Comparison of ENCODE assay signal across 21 cellular contexts in genomic region chr9:16010221-16010620, GRCh38.
"Had no signal": no experiment of that assay in that cellular context is flagged by ENCODE, and none has a peak within 500 bp of the region (broad histone marks: within the 10 kb centered on the region; RNA-seq: fewer than 3 reads in every experiment).

No MANE protein-coding gene starts in this region.

- H3K9me3 ChIP-seq: adrenal gland had no signal

- H3K4me3 ChIP-seq: adrenal gland, body of pancreas, PC-9 had no signal

- H3K4me1 ChIP-seq: adrenal gland, body of pancreas had no signal

- DNase-seq: activated CD4-positive, alpha-beta T cell treated with anti-CD3 and anti-CD28 coated beads for 48 hours; activated CD4-positive, alpha-beta T cell treated with anti-CD3 and anti-CD28 coated beads, Interleukin-2, amount 50 U/mL, for 4 hours; activated CD4-positive, CD25-positive, alpha-beta regulatory T cell treated with anti-CD3 and anti-CD28 coated beads, Interleukin-2, amount 50 U/mL, for 72 hours; activated CD8-positive, alpha-beta memory T cell treated with anti-CD3 and anti-CD28 coated beads, Interleukin-2, amount 50 U/mL, for 48 hours; activated CD8-positive, alpha-beta T cell treated with anti-CD3 and anti-CD28 coated beads, Interleukin-2, amount 10 ng/mL, durations not matched to agents 7 days and 5 days; activated naive CD4-positive, alpha-beta T cell treated with anti-CD3 and anti-CD28 coated beads, Interleukin-2, amount 50 U/mL, for 16 hours; activated naive CD8-positive, alpha-beta T cell treated with anti-CD3 and anti-CD28 coated beads, Interleukin-2, amount 10 ng/mL, durations not matched to agents 7 days and 5 days; activated T-cell treated with anti-CD3 and anti-CD28 coated beads, Interleukin-2, amount 50 U/mL, for 1 hour; adrenal gland; aorta; body of pancreas; MM.1S; NCI-H146; NCI-H187 treated with DMSO at 0.1 percent for 48 hours; NCI-H2081 treated with DMSO at 0.1 percent for 48 hours; NCI-H446; NCI-H524; PC-9; SHP77 treated with DMSO at 0.1 percent for 48 hours; T-helper 9 cell had no signal

- ATAC-seq: activated CD8-positive, alpha-beta T cell treated with anti-CD3 and anti-CD28 coated beads, Interleukin-2, amount 10 ng/mL, durations not matched to agents 7 days and 5 days; body of pancreas; WTC11 had no signal

- H3K36me3 ChIP-seq: adrenal gland had no signal

- H3K27me3 ChIP-seq: adrenal gland, body of pancreas had no signal

- H3K27ac ChIP-seq: adrenal gland, body of pancreas, PC-9 had no signal
